In the genomic region with DNA sequence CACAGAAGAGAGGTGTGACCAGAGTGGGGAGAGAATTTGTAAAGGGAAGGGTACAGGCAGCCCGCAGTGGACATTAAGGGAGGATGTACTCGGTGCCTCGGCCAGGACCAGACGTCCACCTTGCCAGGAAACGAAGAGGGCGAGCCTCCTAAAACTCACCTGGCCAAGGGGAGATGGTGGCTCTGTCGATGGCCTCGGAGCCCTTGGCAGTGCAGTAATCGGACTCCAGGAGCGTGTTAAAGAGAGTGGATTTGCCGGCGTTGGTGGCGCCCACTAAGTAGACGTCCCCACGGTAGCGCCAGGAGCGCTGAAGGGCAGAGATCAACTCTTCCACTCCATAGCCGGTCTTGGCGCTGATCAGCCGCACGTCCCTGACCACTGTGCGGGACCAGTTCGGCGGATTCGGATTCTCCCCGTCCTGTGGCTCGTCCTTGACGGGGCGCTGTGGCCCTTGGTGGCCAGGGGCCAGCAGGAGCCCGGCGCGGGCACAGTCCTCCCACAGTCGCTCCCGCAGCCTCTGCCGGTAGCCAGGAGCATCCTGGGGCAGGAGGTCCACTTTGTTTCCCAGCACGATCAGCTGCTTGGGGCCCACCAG, we compare ENCODE assay signal across 8 cellular contexts. TPM values are rescaled to one million over a fixed set of nuclear protein-coding genes. Genes with fewer than 3 reads are reported as not detected.
DNase-seq lines count a peak whose midpoint lies in the region; ATAC-seq and TF ChIP-seq lines count a peak whose summit lies in the region.

No MANE protein-coding gene starts in this region.

- BruUV-seq in Caco-2 (replicated peaks; lab: Mats Ljungman, UMichigan), result no TSS peak

- in situ Hi-C loops in astrocyte of the spinal cord (cut with HindIII; ENCODE audit: low sequenced_read_pairs), result no loop called here

- POLR2A ChIA-PET in Caco-2 (lab: Charles Lee), result no interaction called here

- peak overlapping the region in 2 of 3 donors; percentile 83 to 94 for H3K27ac ChIP-seq in thyroid gland

- intact Hi-C loops in Caco-2 (cut with micrococcal nuclease; ENCODE audit: unreplicated experiment) (no loop called here), thyroid gland (cut with DNase I) (loop anchor here (10.0 kb wide), 1 partner anchor 72 kb away; a partner anchor contains a TSS)

- H3K4me3 ChIP-seq in Caco-2 (ENCODE audit: low read depth, low read length), result peak overlapping the region; percentile 94
- peak overlapping the region; percentile 89 for H3K4me3 ChIP-seq in astrocyte of the spinal cord (ENCODE audit: low read depth, low read length)
- peak overlapping the region; percentile 52 to 79 (median 62) for H3K4me3 ChIP-seq in thyroid gland (replicated peaks in 1 of 3)

- H3K36me3 ChIP-seq in Caco-2 (ENCODE audit: control insufficient read depth, insufficient read depth, low read length) (peaks cover 4% of the 10 kb centered on the region), thyroid gland (peaks cover 24 to 29% of the 10 kb centered on the region in 2 donors)

- TF ChIP-seq POLR2A in thyroid gland (IDR thresholded peaks at IDR 0.05), result no peak

- H3K4me3 Mint-ChIP-seq in Caco-2 (ENCODE audit: unreplicated experiment) (peak overlapping the region; percentile 99), IgD-negative memory B cell (peak overlapping the region; percentile 93 to 99 (median 96))

- 1 to 5% methylated on average over 9 to 19 of the region's 36 CpGs for WGBS in thyroid gland, 2 donors

- H3K27me3 Mint-ChIP-seq in Caco-2 (ENCODE audit: insufficient read depth, unreplicated experiment) (no peaks in the 10 kb centered on the region), IgD-negative memory B cell (no peaks in the 10 kb centered on the region)

- H3K36me3 Mint-ChIP-seq in Caco-2 (ENCODE audit: insufficient read depth, unreplicated experiment) (peaks cover 60% of the 10 kb centered on the region), IgD-negative memory B cell (peaks cover 26% of the 10 kb centered on the region)

- ATAC-seq in HG02981 (IDR thresholded peaks at IDR 0.05; ENCODE audit: unreplicated experiment) (no peak), GM21390 (IDR thresholded peaks at IDR 0.05; ENCODE audit: unreplicated experiment) (no peak), HG03469 (IDR thresholded peaks at IDR 0.05; ENCODE audit: unreplicated experiment) (no peak)

- peak overlapping the region; percentile 69 for H3K27ac Mint-ChIP-seq in Caco-2 (ENCODE audit: unreplicated experiment)
- peak overlapping the region in 2 of 3 donors; percentile 73 to 97 for H3K27ac Mint-ChIP-seq in IgD-negative memory B cell

- CTCF ChIA-PET in Caco-2 (lab: Charles Lee), result interaction anchor here (0.6 to 1.6 kb wide), 3 partner anchors 62 to 215 kb away, joined by 3 to 13 read pairs (median 3); a partner anchor contains a TSS

- DNase-seq in Caco-2 (no peak), astrocyte of the spinal cord (ENCODE audit: low read depth, low spot score) (no peak), left kidney (ENCODE audit: low read depth, low spot score) (peak; percentile 57), thyroid gland (peak in 1 of 2 donors; percentile 28)

- H3K4me1 Mint-ChIP-seq in Caco-2 (ENCODE audit: low read depth, unreplicated experiment) (peaks cover under 1% of the 10 kb centered on the region), IgD-negative memory B cell (peaks cover 28 to 34% (median 29%) of the 10 kb centered on the region in 3 donors)

- H3K4me1 ChIP-seq in Caco-2, result no peaks in the 10 kb centered on the region
- peaks cover 29 to 33% of the 10 kb centered on the region in 2 donors for H3K4me1 ChIP-seq in thyroid gland

- H3K9me3 Mint-ChIP-seq in Caco-2 (ENCODE audit: unreplicated experiment) (peaks cover 12% of the 10 kb centered on the region), IgD-negative memory B cell (no peaks in the 10 kb centered on the region)

- TF ChIP-seq CTCF in Caco-2 (IDR thresholded peaks at IDR 0.05; ENCODE audit: insufficient read depth in 1 of 2, low read depth in 1 of 2, low read length in 1 of 2, severe bottlenecking in 1 of 2, unreplicated experiment in 1 of 2) (no peak), astrocyte of the spinal cord (IDR thresholded peaks at IDR 0.05; ENCODE audit: low read depth, low read length) (no peak), thyroid gland (IDR thresholded peaks at IDR 0.05) (no peak)

- no peaks in the 10 kb centered on the region for H3K27me3 ChIP-seq in Caco-2 (replicated peaks; ENCODE audit: control insufficient read depth, insufficient read depth, low read length)
- H3K27me3 ChIP-seq in thyroid gland, result no peaks in the 10 kb centered on the region

- H3K9me3 ChIP-seq in Caco-2 (0 out of 2 replicates have a peak, but pooled peaks cover 6% of the 10 kb centered on the region), thyroid gland (no peaks in the 10 kb centered on the region)

RNA-seq across cellular contexts. Expression of a gene that starts 1.0 kb away (rescaled TPM):
- 24.8 and 26.3 TPM in 2 replicates for total RNA-seq in Caco-2 (2022)
- polyA plus RNA-seq in IgD-negative memory B cell, result 21.2 TPM
- 10 to 100 TPM; 22.1 to 27.4 (median 24.7) TPM for total RNA-seq in thyroid gland

RNA-seq across cellular contexts. Expression of a gene that starts 2.3 kb away (rescaled TPM):
- 112 and 115 TPM in 2 replicates for total RNA-seq in Caco-2 (2022)
- 39.8 TPM for polyA plus RNA-seq in IgD-negative memory B cell
- 100 to 1,000 TPM in 1 of 4 donors, 10 to 100 TPM in 3; 82.1 to 111 (median 84.2) TPM for total RNA-seq in thyroid gland
